In the genomic region with DNA sequence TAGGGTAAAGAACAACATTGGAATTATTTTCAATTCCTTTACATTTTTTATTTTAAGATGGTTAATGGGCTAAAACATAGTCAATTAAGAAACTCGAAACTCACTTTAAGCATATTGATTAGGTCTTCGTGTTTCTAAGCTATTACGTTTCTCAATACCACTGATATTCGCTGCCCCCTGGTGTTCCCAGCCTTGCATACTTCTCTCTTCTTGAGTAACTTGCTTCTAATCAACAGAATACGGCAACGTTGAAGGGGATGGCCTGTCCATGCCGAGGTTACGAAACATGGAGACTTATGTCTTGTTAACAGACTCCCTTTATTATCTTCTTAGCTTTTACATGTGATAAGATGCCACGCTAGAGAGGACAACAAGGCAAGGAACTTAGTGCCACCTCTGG, we compare ENCODE assay signal across 19 cellular contexts. TPM values are rescaled to one million over a fixed set of nuclear protein-coding genes. Genes with fewer than 3 reads are reported as not detected.
DNase-seq lines count a peak whose midpoint lies in the region; ATAC-seq, FAIRE-seq and TF ChIP-seq lines count a peak whose summit lies in the region.
"Had no signal": no experiment of that assay in that cellular context is flagged by ENCODE, and none has a peak within 500 bp of the region (broad histone marks: within the 10 kb centered on the region; RNA-seq: fewer than 3 reads in every experiment).

No MANE protein-coding gene starts in this region.

- peak; percentile 53 for TF ChIP-seq CTCF in A673 (conservative IDR thresholded peaks at IDR 0.05; ENCODE audit: low read depth, low read length)

- H3K36me3 ChIP-seq in A673 (ENCODE audit: insufficient read depth, low read length, poor library complexity, severe bottlenecking) = no peaks in the 10 kb centered on the region
- no peaks in the 10 kb centered on the region for H3K36me3 ChIP-seq in CD4-positive, alpha-beta memory T cell (ENCODE audit: insufficient read depth, low read length)
- H3K36me3 ChIP-seq: uterus had no signal

- CTCF ChIA-PET in A673 (lab: Charles Lee) = interaction anchor here (1.3 kb wide), 1 partner anchor 203 kb away, joined by 10 read pairs; no protein-coding TSS in a partner anchor
- CTCF ChIA-PET in CD4-positive, alpha-beta memory T cell (lab: Charles Lee; ENCODE audit: partially characterized antibody) = no interaction called here

- no peaks in the 10 kb centered on the region for H3K36me3 Mint-ChIP-seq in stimulated activated memory B cell treated with anti-CD40 and anti-IgM and Interleukin-4, amounts not matched to agents 10 μg/mL and 1 μg/mL and 100 μg/mL, for 72 hours
- no peaks in the 10 kb centered on the region for H3K36me3 Mint-ChIP-seq in CD4-positive, alpha-beta memory T cell

- no peaks in the 10 kb centered on the region for H3K9me3 ChIP-seq in A673 (ENCODE audit: low read depth, low read length, poor library complexity, severe bottlenecking)
- H3K9me3 ChIP-seq in CD4-positive, alpha-beta memory T cell (ENCODE audit: control insufficient read depth in 1 of 2, low read length in 2 of 2) = peaks cover 0 to 6% of the 10 kb centered on the region in 2 donors
- H3K9me3 ChIP-seq: uterus had no signal

- no peak overlapping the region for H3K27ac Mint-ChIP-seq in stimulated activated memory B cell treated with anti-CD40 and anti-IgM and Interleukin-4, amounts not matched to agents 10 μg/mL and 1 μg/mL and 100 μg/mL, for 72 hours
- H3K27ac Mint-ChIP-seq in CD4-positive, alpha-beta memory T cell = no peak overlapping the region
- H3K27ac Mint-ChIP-seq: activated T-helper 17 cell treated with anti-CD3 and anti-CD28 coated beads, Interleukin-2, amount 50 U/mL, for 72 hours; T-helper 2 cell treated with Interferon-gamma antibody and Interleukin-4, amounts not matched to agents 5 μg/mL and 100 μg/mL, for 36 hours had no signal

- peak; percentile 13 for FAIRE-seq in HTR-8/SVneo (lab: Jason Lieb, UNC)
- FAIRE-seq: GM12878 had no signal

- ATAC-seq in GM21390 (IDR thresholded peaks at IDR 0.05; ENCODE audit: unreplicated experiment) = no peak
- no peak for ATAC-seq in stimulated activated memory B cell treated with anti-CD40 and anti-IgM and Interleukin-4, amounts not matched to agents 10 μg/mL and 1 μg/mL and 100 μg/mL, for 72 hours
- ATAC-seq: activated T-helper 17 cell treated with anti-CD3 and anti-CD28 coated beads, Interleukin-2, amount 50 U/mL, for 72 hours; GM12878 had no signal

- intact Hi-C loops in A673 (cut with micrococcal nuclease; ENCODE audit: unreplicated experiment) = loop anchor here (2.0 kb wide), 1 partner anchor 203 kb away; no protein-coding TSS in a partner anchor
- intact Hi-C loops in CD4-positive, alpha-beta memory T cell (cut with micrococcal nuclease) = no loop called here

- BruUV-seq in A673 (replicated peaks; lab: Mats Ljungman, UMichigan) = no TSS peak

- POLR2A ChIA-PET in A673 (lab: Charles Lee; ENCODE audit: low non-redundant PET) = no interaction called here
- POLR2A ChIA-PET in CD4-positive, alpha-beta memory T cell (lab: Charles Lee; ENCODE audit: partially characterized antibody) = no interaction called here

- H3K27ac ChIP-seq in A673 (ENCODE audit: low read depth, low read length, poor library complexity, severe bottlenecking) = no peak overlapping the region
- H3K27ac ChIP-seq in CD4-positive, alpha-beta memory T cell (ENCODE audit: low read depth, low read length) = no peak overlapping the region
- H3K27ac ChIP-seq: KMS-11, uterus had no signal

- H3K4me3 ChIP-seq in A673 (ENCODE audit: low read depth, low read length, poor library complexity, severe bottlenecking) = no peak overlapping the region
- no peak overlapping the region for H3K4me3 ChIP-seq in CD4-positive, alpha-beta memory T cell (ENCODE audit: low read length in 2 of 2)
- H3K4me3 ChIP-seq: GM12878, uterus had no signal

- H3K4me3 Mint-ChIP-seq in stimulated activated memory B cell treated with anti-CD40 and anti-IgM and Interleukin-4, amounts not matched to agents 10 μg/mL and 1 μg/mL and 100 μg/mL, for 72 hours = no peak overlapping the region
- H3K4me3 Mint-ChIP-seq in CD4-positive, alpha-beta memory T cell = no peak overlapping the region
- H3K4me3 Mint-ChIP-seq: activated T-helper 17 cell treated with anti-CD3 and anti-CD28 coated beads, Interleukin-2, amount 50 U/mL, for 72 hours; T-helper 2 cell treated with Interferon-gamma antibody and Interleukin-4, amounts not matched to agents 5 μg/mL and 100 μg/mL, for 36 hours had no signal

- H3K9me3 Mint-ChIP-seq in stimulated activated memory B cell treated with anti-CD40 and anti-IgM and Interleukin-4, amounts not matched to agents 10 μg/mL and 1 μg/mL and 100 μg/mL, for 72 hours = no peaks in the 10 kb centered on the region
- H3K9me3 Mint-ChIP-seq in CD4-positive, alpha-beta memory T cell = peaks cover 0 to 17% (median 2%) of the 10 kb centered on the region in 8 donors

- H3K4me1 Mint-ChIP-seq in stimulated activated memory B cell treated with anti-CD40 and anti-IgM and Interleukin-4, amounts not matched to agents 10 μg/mL and 1 μg/mL and 100 μg/mL, for 72 hours = no peaks in the 10 kb centered on the region
- no peaks in the 10 kb centered on the region for H3K4me1 Mint-ChIP-seq in CD4-positive, alpha-beta memory T cell
- H3K4me1 Mint-ChIP-seq: activated T-helper 17 cell treated with anti-CD3 and anti-CD28 coated beads, Interleukin-2, amount 50 U/mL, for 72 hours had no signal

- H3K4me1 ChIP-seq in A673 (ENCODE audit: insufficient read depth, low read length, poor library complexity, severe bottlenecking) = peaks cover 2% of the 10 kb centered on the region
- H3K4me1 ChIP-seq in CD4-positive, alpha-beta memory T cell (ENCODE audit: insufficient read depth, low read length) = no peaks in the 10 kb centered on the region
- H3K4me1 ChIP-seq: uterus had no signal

- DNase-seq in A673 (ENCODE audit: low spot score) = peak; percentile 35
- DNase-seq in HTR-8/SVneo (ENCODE audit: insufficient read length, low spot score) = no peak
- DNase-seq in SK-N-DZ (ENCODE audit: low spot score) = peak; percentile 3
- DNase-seq in iris pigment epithelial cell (ENCODE audit: low read depth) = peak; percentile 7
- no peak for DNase-seq in activated gamma-delta T cell (lab: John Stamatoyannopoulos, UW)
- DNase-seq in CD4-positive, alpha-beta memory T cell = no peak
- DNase-seq: activated CD4-positive, alpha-beta T cell treated with anti-CD3 and anti-CD28 coated beads, Interleukin-2, amount 50 U/mL, for 4 hours; amygdala; cortex of kidney; NCI-H2081 treated with DMSO at 0.1 percent for 48 hours; posterior cingulate gyrus; stimulated activated CD4-positive, alpha-beta T cell treated with anti-CD3 and anti-CD28 coated beads, Interleukin-1b, Interleukin-23, amount 100 ng/mL, for 48 hours; uterus had no signal

- H3K27me3 ChIP-seq in A673 (replicated peaks; ENCODE audit: insufficient read depth, low read depth, low read length, poor library complexity) = no peaks in the 10 kb centered on the region
- no peaks in the 10 kb centered on the region for H3K27me3 ChIP-seq in CD4-positive, alpha-beta memory T cell (ENCODE audit: insufficient read depth, low read length)
- H3K27me3 ChIP-seq: uterus had no signal

- no peaks in the 10 kb centered on the region for H3K27me3 Mint-ChIP-seq in stimulated activated memory B cell treated with anti-CD40 and anti-IgM and Interleukin-4, amounts not matched to agents 10 μg/mL and 1 μg/mL and 100 μg/mL, for 72 hours
- no peaks in the 10 kb centered on the region for H3K27me3 Mint-ChIP-seq in CD4-positive, alpha-beta memory T cell
- H3K27me3 Mint-ChIP-seq: activated T-helper 17 cell treated with anti-CD3 and anti-CD28 coated beads, Interleukin-2, amount 50 U/mL, for 72 hours had no signal

RNA-seq across cellular contexts. Expression of a gene that starts 43.6 kb away (rescaled TPM):
- total RNA-seq in A673 (2021) = 67.6 TPM in 2 replicates
- 16.6 and 20.3 TPM in 2 replicates for polyA plus RNA-seq in SK-N-DZ (2014; cell fraction: cytosol; rRNA removed)
- polyA plus RNA-seq in SK-N-DZ (2014; cell fraction: nucleus; rRNA removed) = 13.3 and 27.9 TPM in 2 replicates
- not detected for total RNA-seq in CD4-positive, alpha-beta memory T cell
- not detected for polyA plus RNA-seq in CD4-positive, alpha-beta memory T cell
- total RNA-seq: activated T-helper 17 cell treated with anti-CD3 and anti-CD28 coated beads, Interleukin-2, amount 50 U/mL, for 72 hours had no signal

Comparison
In these comparisons a context has a peak if more than half of its experiments do, and no peak if none do; other contexts are left out.
1. DNase-seq: peak in A673 (single experiment), SK-N-DZ (single experiment) and iris pigment epithelial cell (single experiment); none in HTR-8/SVneo (single experiment), activated gamma-delta T cell (single experiment) and CD4-positive, alpha-beta memory T cell (0 of 5).
2. RNA of a gene that starts 43.6 kb away (total RNA-seq): 67.6 TPM in A673; not detected in CD4-positive, alpha-beta memory T cell; every median in the first group is over 10 times any median in the second.